8 cellular contexts compared by ENCODE assay signal in the genomic region with DNA sequence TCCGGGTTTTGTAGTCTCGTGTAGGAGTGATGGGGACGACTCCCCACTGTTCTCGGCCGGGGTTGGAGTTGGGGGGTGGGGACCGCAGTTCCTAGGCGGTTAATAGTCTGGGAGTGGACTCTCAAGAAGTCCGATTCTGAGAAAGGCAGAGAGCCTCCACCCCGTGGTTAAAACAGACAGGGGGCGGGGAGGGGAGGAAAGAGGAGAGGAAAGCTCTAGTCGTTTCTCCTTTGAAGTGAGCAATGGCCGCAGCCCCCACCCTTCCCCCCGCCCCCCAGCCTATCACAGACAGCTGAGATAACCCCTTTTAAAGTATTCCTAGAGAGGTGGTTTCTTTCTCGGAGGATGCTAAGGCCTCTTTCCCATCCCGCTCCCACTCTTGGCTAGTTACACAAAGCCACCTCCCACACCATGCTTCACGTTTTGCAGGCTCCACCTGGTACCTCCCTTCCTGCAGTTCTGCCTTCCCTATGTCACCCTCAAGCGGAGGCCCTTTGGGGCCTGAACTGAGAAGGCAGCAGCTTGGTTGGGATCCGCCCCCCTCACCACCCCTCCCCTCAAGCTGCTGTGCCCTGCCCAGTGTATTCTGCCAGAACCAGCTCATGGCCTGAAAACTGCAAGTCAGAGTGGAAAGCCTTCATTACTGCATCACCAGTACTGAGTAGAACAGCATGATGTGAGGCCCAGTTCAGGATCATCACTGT. TPM values are rescaled to one million over a fixed set of nuclear protein-coding genes. Genes with fewer than 3 reads are reported as not detected.
DNase-seq lines count a peak whose midpoint lies in the region; ATAC-seq and TF ChIP-seq lines count a peak whose summit lies in the region.

No MANE protein-coding gene starts in this region.

- peaks cover 47% of the 10 kb centered on the region for H3K36me3 Mint-ChIP-seq in activated CD4-positive, alpha-beta memory T cell treated with anti-CD3 and anti-CD28 coated beads, Interleukin-2, amount 10 ng/mL, durations not matched to agents 7 days and 5 days (ENCODE audit: low read depth)
- H3K36me3 Mint-ChIP-seq in endothelial cell (ENCODE audit: low read depth, unreplicated experiment) = peaks cover 41% of the 10 kb centered on the region

- H3K27me3 ChIP-seq in DOHH2 (ENCODE audit: control insufficient read depth, low read length) (no peaks in the 10 kb centered on the region), muscle layer of duodenum (ENCODE audit: low read depth, low read length) (no peaks in the 10 kb centered on the region)

- H3K36me3 ChIP-seq in DOHH2 (ENCODE audit: control insufficient read depth, low read length) (peaks cover 73% of the 10 kb centered on the region), muscle layer of duodenum (ENCODE audit: control insufficient read depth in 1 of 2, insufficient read depth in 2 of 2, low read length in 2 of 2) (peaks cover 22 to 38% of the 10 kb centered on the region in 2 donors)

- peak overlapping the region; percentile 99 for H3K4me2 ChIP-seq in DOHH2 (ENCODE audit: low read length)

- H3F3A ChIP-seq in DOHH2 (ENCODE audit: control insufficient read depth, insufficient read depth) = no peaks in the 10 kb centered on the region; the same call in 1 of the 2 replicates

- ATAC-seq in HG03439 (IDR thresholded peaks at IDR 0.05; ENCODE audit: unreplicated experiment) = no peak

- TF ChIP-seq CTCF in DOHH2 (IDR thresholded peaks at IDR 0.05; ENCODE audit: low read depth, low read length, poor library complexity, severe bottlenecking) = no peak
- no peak for TF ChIP-seq CTCF in endothelial cell (IDR thresholded peaks at IDR 0.05; ENCODE audit: unreplicated experiment)

- H3K9me3 ChIP-seq in DOHH2 (ENCODE audit: control insufficient read depth, insufficient read depth, low read length) = no peaks in the 10 kb centered on the region
- H3K9me3 ChIP-seq in muscle layer of duodenum (ENCODE audit: control insufficient read depth in 1 of 2, low read length in 2 of 2) = no peaks in the 10 kb centered on the region

- H3K4me1 Mint-ChIP-seq in activated CD4-positive, alpha-beta memory T cell treated with anti-CD3 and anti-CD28 coated beads, Interleukin-2, amount 10 ng/mL, durations not matched to agents 7 days and 5 days = peaks cover 48% of the 10 kb centered on the region
- H3K4me1 Mint-ChIP-seq in endothelial cell (ENCODE audit: unreplicated experiment) = peaks cover 31% of the 10 kb centered on the region

- no peaks in the 10 kb centered on the region for H3K27me3 Mint-ChIP-seq in activated CD4-positive, alpha-beta memory T cell treated with anti-CD3 and anti-CD28 coated beads, Interleukin-2, amount 10 ng/mL, durations not matched to agents 7 days and 5 days
- peaks cover 10% of the 10 kb centered on the region for H3K27me3 Mint-ChIP-seq in endothelial cell (ENCODE audit: unreplicated experiment)

- H3K27ac Mint-ChIP-seq in activated CD4-positive, alpha-beta memory T cell treated with anti-CD3 and anti-CD28 coated beads, Interleukin-2, amount 10 ng/mL, durations not matched to agents 7 days and 5 days = peak overlapping the region; percentile 100
- peak overlapping the region; percentile 90 for H3K27ac Mint-ChIP-seq in endothelial cell (ENCODE audit: unreplicated experiment)

- H3K4me3 ChIP-seq in DOHH2 (ENCODE audit: low read length) (peak overlapping the region; percentile 77), muscle layer of duodenum (ENCODE audit: low read depth in 1 of 2, low read length in 2 of 2) (peak overlapping the region; percentile 89 to 91)

- DNase-seq in NCI-H146 treated with DMSO at 0.1 percent for 48 hours (lab: John Stamatoyannopoulos, UW; ENCODE audit: unreplicated experiment) (peak; percentile 69), endothelial cell (ENCODE audit: low spot score) (no peak), substantia nigra (lab: John Stamatoyannopoulos, UW) (peak in 29 of 49 donors; percentile 11 to 65 (median 46)), NCI-H2107 (lab: John Stamatoyannopoulos, UW) (no peak)
- peak; percentile 79 for DNase-seq in activated CD4-positive, alpha-beta memory T cell treated with anti-CD3 and anti-CD28 coated beads, Interleukin-2, amount 10 ng/mL, durations not matched to agents 7 days and 5 days

- POLR2A ChIA-PET in activated CD4-positive, alpha-beta memory T cell treated with anti-CD3 and anti-CD28 coated beads, Interleukin-2, amount 10 ng/mL, durations not matched to agents 7 days and 5 days (lab: Charles Lee) = interaction anchor here (0.7 to 8.9 kb wide), 35 partner anchors 8 to 406 kb away, joined by 3 to 312 read pairs (median 12); partner anchors contain the start of genes C12orf57, C1RL, CD4 and COPS7A

- H3K4me1 ChIP-seq in DOHH2 (ENCODE audit: control insufficient read depth, low read length) (peaks cover 32% of the 10 kb centered on the region), muscle layer of duodenum (ENCODE audit: control insufficient read depth in 1 of 2, insufficient read depth in 2 of 2, low read length in 2 of 2) (peaks cover 14 to 22% of the 10 kb centered on the region in 2 donors)

- no peaks in the 10 kb centered on the region for H3K9me2 ChIP-seq in DOHH2 (replicated peaks; ENCODE audit: control insufficient read depth, low read length)

- CTCF ChIA-PET in activated CD4-positive, alpha-beta memory T cell treated with anti-CD3 and anti-CD28 coated beads, Interleukin-2, amount 10 ng/mL, durations not matched to agents 7 days and 5 days (lab: Charles Lee) = interaction anchor here (0.6 to 8.6 kb wide), 15 partner anchors 8 to 256 kb away, joined by 3 to 161 read pairs (median 5); partner anchors contain the start of genes C1RL, COPS7A, MLF2 and PTMS

- H3K79me2 ChIP-seq in DOHH2 (ENCODE audit: control insufficient read depth, low read length) = peaks cover 51% of the 10 kb centered on the region

- H3K9me3 Mint-ChIP-seq in activated CD4-positive, alpha-beta memory T cell treated with anti-CD3 and anti-CD28 coated beads, Interleukin-2, amount 10 ng/mL, durations not matched to agents 7 days and 5 days = no peaks in the 10 kb centered on the region
- H3K9me3 Mint-ChIP-seq in endothelial cell (ENCODE audit: unreplicated experiment) = no peaks in the 10 kb centered on the region

- no peaks in the 10 kb centered on the region for H4K20me1 ChIP-seq in DOHH2 (ENCODE audit: control insufficient read depth, insufficient read depth, low read depth, low read length)

- H3K27ac ChIP-seq in DOHH2 (ENCODE audit: low read depth, low read length) = 0 out of 2 replicates have a peak overlapping the region, but pooled peaks have one; percentile 23
- H3K27ac ChIP-seq in muscle layer of duodenum (ENCODE audit: low read length) = peak overlapping the region; percentile 40
- peak overlapping the region; percentile 93 for H3K27ac ChIP-seq in substantia nigra (ENCODE audit: low read depth, low read length, poor library complexity, severe bottlenecking)

- H3K4me3 Mint-ChIP-seq in activated CD4-positive, alpha-beta memory T cell treated with anti-CD3 and anti-CD28 coated beads, Interleukin-2, amount 10 ng/mL, durations not matched to agents 7 days and 5 days = peak overlapping the region; percentile 85
- peak overlapping the region; percentile 99 for H3K4me3 Mint-ChIP-seq in endothelial cell (ENCODE audit: unreplicated experiment)

RNA-seq across cellular contexts. Expression of gene USP5, which starts 0.9 kb away (rescaled TPM):
- total RNA-seq in activated CD4-positive, alpha-beta memory T cell treated with anti-CD3 and anti-CD28 coated beads, Interleukin-2, amount 10 ng/mL, durations not matched to agents 7 days and 5 days = 100 to 1,000 TPM in 1 of 2 experiments, 10 to 100 TPM in 1; 91.4 to 109 TPM
- total RNA-seq in endothelial cell (ENCODE audit: unreplicated experiment) = 119 TPM

RNA-seq across cellular contexts. Expression of gene CDCA3, which starts 1.7 kb away (rescaled TPM):
- 100 to 1,000 TPM in 1 of 2 experiments, 10 to 100 TPM in 1; 96.5 to 101 TPM for total RNA-seq in activated CD4-positive, alpha-beta memory T cell treated with anti-CD3 and anti-CD28 coated beads, Interleukin-2, amount 10 ng/mL, durations not matched to agents 7 days and 5 days
- total RNA-seq in endothelial cell (ENCODE audit: unreplicated experiment) = 6.2 TPM

RNA-seq across cellular contexts. Expression of gene GNB3, which starts 12.1 kb away (rescaled TPM):
- total RNA-seq in activated CD4-positive, alpha-beta memory T cell treated with anti-CD3 and anti-CD28 coated beads, Interleukin-2, amount 10 ng/mL, durations not matched to agents 7 days and 5 days = not detected
- total RNA-seq in endothelial cell (ENCODE audit: unreplicated experiment) = 9.0 TPM

RNA-seq across cellular contexts. Expression of gene TPI1, which starts 14.5 kb away (rescaled TPM):
- 1,000 to 10,000 TPM; 1,228 to 1,253 TPM for total RNA-seq in activated CD4-positive, alpha-beta memory T cell treated with anti-CD3 and anti-CD28 coated beads, Interleukin-2, amount 10 ng/mL, durations not matched to agents 7 days and 5 days
- 356 TPM for total RNA-seq in endothelial cell (ENCODE audit: unreplicated experiment)

RNA-seq across cellular contexts. Expression of gene SPSB2, which starts 20.3 kb away (rescaled TPM):
- 10 to 100 TPM; 11.1 to 11.2 TPM for total RNA-seq in activated CD4-positive, alpha-beta memory T cell treated with anti-CD3 and anti-CD28 coated beads, Interleukin-2, amount 10 ng/mL, durations not matched to agents 7 days and 5 days
- total RNA-seq in endothelial cell (ENCODE audit: unreplicated experiment) = 6.7 TPM

Comparison
In these comparisons a context has a peak if more than half of its experiments do, and no peak if none do; other contexts are left out.
1. H3K27ac ChIP-seq: peak in every context shown above with its lines; median percentile 93 in substantia nigra; 40 in muscle layer of duodenum; 23 in DOHH2.
2. DNase-seq: peak in NCI-H146 treated with DMSO at 0.1 percent for 48 hours (single experiment), activated CD4-positive, alpha-beta memory T cell treated with anti-CD3 and anti-CD28 coated beads, Interleukin-2, amount 10 ng/mL, durations not matched to agents 7 days and 5 days (single experiment) and substantia nigra (29 of 49); none in endothelial cell (single experiment) and NCI-H2107 (single experiment).
3. RNA of gene CDCA3, which starts 1.7 kb away (total RNA-seq): 96.5 to 101 TPM in activated CD4-positive, alpha-beta memory T cell treated with anti-CD3 and anti-CD28 coated beads, Interleukin-2, amount 10 ng/mL, durations not matched to agents 7 days and 5 days; 6.2 TPM in endothelial cell (single experiment); every median in the first group is over 10 times any median in the second.